26 cellular contexts compared by ENCODE assay signal in the genomic region with DNA sequence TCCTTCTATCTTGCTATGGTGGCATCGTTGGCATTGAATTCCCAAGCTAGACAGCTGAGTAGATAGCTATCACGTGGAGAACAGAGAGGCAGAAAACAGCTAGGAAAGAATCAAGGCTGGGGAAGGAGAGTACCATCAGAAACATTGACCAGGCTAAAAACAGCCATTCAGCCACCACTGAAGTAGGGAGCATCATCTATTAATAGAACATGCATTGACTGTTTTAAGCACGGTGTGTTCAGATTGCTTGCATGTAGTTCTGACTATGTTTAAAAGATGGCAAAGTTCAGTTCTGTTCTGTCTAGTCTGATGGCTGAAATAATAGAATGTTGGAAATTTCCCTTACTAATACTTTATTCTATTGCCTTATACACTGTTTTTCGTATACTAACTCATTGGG.
"Had no signal": no experiment of that assay in that cellular context is flagged by ENCODE, and none has a peak within 500 bp of the region (broad histone marks: within the 10 kb centered on the region; RNA-seq: fewer than 3 reads in every experiment).

No MANE protein-coding gene starts in this region.

- H3K27me3 ChIP-seq: adrenal gland, body of pancreas had no signal

- H3K4me3 ChIP-seq: adrenal gland, body of pancreas, coronary artery, dorsolateral prefrontal cortex had no signal

- FAIRE-seq: frontal cortex had no signal

- H3K27ac ChIP-seq: adrenal gland, body of pancreas, coronary artery had no signal

- DNase-seq: activated CD4-positive, alpha-beta memory T cell treated with anti-CD3 and anti-CD28 coated beads for 36 hours; activated CD4-positive, alpha-beta T cell treated with anti-CD3 and anti-CD28 coated beads for 36 hours; activated CD4-positive, alpha-beta T cell treated with anti-CD3 and anti-CD28 coated beads, Interleukin-2, amount 10 ng/mL, durations not matched to agents 24 days and 14 days; activated CD4-positive, CD25-positive, alpha-beta regulatory T cell; activated CD4-positive, CD25-positive, alpha-beta regulatory T cell treated with anti-CD3 and anti-CD28 coated beads, Interleukin-2, amount 50 U/mL, for 72 hours; activated CD8-positive, alpha-beta memory T cell treated with anti-CD3 and anti-CD28 coated beads, Interleukin-2, amount 10 ng/mL, durations not matched to agents 7 days and 5 days; activated CD8-positive, alpha-beta memory T cell treated with anti-CD3 and anti-CD28 coated beads, Interleukin-2, amount 50 U/mL, for 4 hours; activated CD8-positive, alpha-beta T cell treated with anti-CD3 and anti-CD28 coated beads, Interleukin-2, amount 10 ng/mL, durations not matched to agents 7 days and 5 days; activated effector memory CD4-positive, alpha-beta T cell treated with anti-CD3 and anti-CD28 coated beads, Interleukin-2, amount 50 U/mL, for 16 hours; activated naive CD4-positive, alpha-beta T cell treated with anti-CD3 and anti-CD28 coated beads for 36 hours; activated naive CD8-positive, alpha-beta T cell treated with anti-CD3 and anti-CD28 coated beads for 36 hours; activated naive CD8-positive, alpha-beta T cell treated with anti-CD3 and anti-CD28 coated beads, Interleukin-2, amount 50 U/mL, for 24 hours; activated T-cell treated with anti-CD3 and anti-CD28 coated beads, Interleukin-2, amount 50 U/mL, for 1 hour; activated T-cell treated with anti-CD3 and anti-CD28 coated beads, Interleukin-2, amount 50 U/mL, for 48 hours; adrenal gland; amygdala; aorta; body of pancreas; dorsolateral prefrontal cortex; effector memory CD4-positive, alpha-beta T cell; endodermal cell; foreskin fibroblast; T-helper 2 cell had no signal

- H3K36me3 ChIP-seq: adrenal gland had no signal

- ATAC-seq: activated CD4-positive, alpha-beta T cell treated with anti-CD3 and anti-CD28 coated beads for 36 hours; activated CD8-positive, alpha-beta memory T cell treated with anti-CD3 and anti-CD28 coated beads, Interleukin-2, amount 10 ng/mL, durations not matched to agents 7 days and 5 days; activated CD8-positive, alpha-beta T cell treated with anti-CD3 and anti-CD28 coated beads, Interleukin-2, amount 10 ng/mL, durations not matched to agents 7 days and 5 days; activated naive CD8-positive, alpha-beta T cell treated with anti-CD3 and anti-CD28 coated beads, Interleukin-2, amount 50 U/mL, for 24 hours; body of pancreas; esophagus mucosa had no signal

- H3K4me1 ChIP-seq: adrenal gland, body of pancreas had no signal

- H3K9me3 ChIP-seq: adrenal gland, body of pancreas had no signal
